ENCODE assay signal across 37 cellular contexts in genomic region chr3:126974756-126975155, GRCh38. TPM values are rescaled to one million over a fixed set of nuclear protein-coding genes. Genes with fewer than 3 reads are reported as not detected.
DNase-seq lines count a peak whose midpoint lies in the region; ATAC-seq, FAIRE-seq and TF ChIP-seq lines count a peak whose summit lies in the region.
"Had no signal": no experiment of that assay in that cellular context is flagged by ENCODE, and none has a peak within 500 bp of the region (broad histone marks: within the 10 kb centered on the region; RNA-seq: fewer than 3 reads in every experiment).

No MANE protein-coding gene starts in this region.

- FAIRE-seq in HepG2 (lab: Jason Lieb, UNC) (no peak), K562 (lab: Jason Lieb, UNC) (no peak)
- FAIRE-seq: A204.1, A549, D721Med had no signal

- TF ChIP-seq RAD21 in HepG2 (CRISPR knock-in tag; IDR thresholded peaks at IDR 0.05) (no peak), K562 (CRISPR knock-in tag; conservative IDR thresholded peaks at IDR 0.05 in 1 of 2, IDR thresholded peaks at IDR 0.05 in 1 of 2) (no peak)

- H3K36me3 Mint-ChIP-seq in stimulated activated naive B cell treated with anti-CD40 and anti-IgM and Interleukin-4, amounts not matched to agents 10 μg/mL and 1 μg/mL and 100 μg/mL, for 72 hours: peaks cover 8 to 13% of the 10 kb centered on the region in 2 donors
- H3K36me3 Mint-ChIP-seq: CD14-positive monocyte; CD8-positive, alpha-beta T cell had no signal

- H3K9ac ChIP-seq in HepG2 (ENCODE audit: insufficient read depth, low read depth, low read length): no peak overlapping the region
- H3K9ac ChIP-seq in K562 (ENCODE audit: insufficient read depth in 1 of 2, low read depth in 2 of 2, low read length in 2 of 2): no peak overlapping the region
- H3K9ac ChIP-seq: BLaER1; BLaER1 treated with 17β-estradiol and CSF1 and Interleukin-3, amounts not matched to agents 10 nM and 100 nM had no signal

- H3K4me2 ChIP-seq in HepG2 (ENCODE audit: low read depth, low read length) (no peak overlapping the region), K562 (ENCODE audit: insufficient read depth, low read length) (no peak overlapping the region)
- H3K4me2 ChIP-seq: A549; BLaER1; BLaER1 treated with 17β-estradiol and CSF1 and Interleukin-3, amounts not matched to agents 10 nM and 100 nM had no signal

- H3K27ac ChIP-seq in HepG2 (ENCODE audit: extremely low read length, insufficient read depth, low read length) (no peak overlapping the region), right lobe of liver (no peak overlapping the region), HEK293 (ENCODE audit: extremely low read depth, low read depth, low read length) (no peak overlapping the region), K562 (ENCODE audit: extremely low read depth, low read depth, low read length) (no peak overlapping the region), RWPE1 (no peak overlapping the region)
- H3K27ac ChIP-seq: 22Rv1; A549; BLaER1; BLaER1 treated with 17β-estradiol and CSF1 and Interleukin-3, amounts not matched to agents 10 nM and 100 nM; C4-2B had no signal

- H3K27me3 ChIP-seq in HepG2 (ENCODE audit: control insufficient read depth in 1 of 2, insufficient read depth in 2 of 2, low read length in 2 of 2) (peaks cover 4 to 10% of the 10 kb centered on the region in 2 experiments; a peak in 3 of 5 replicates), right lobe of liver (no peaks in the 10 kb centered on the region), K562 (ENCODE audit: control insufficient read depth in 2 of 2, insufficient read depth in 2 of 2, low read length in 2 of 2) (no peaks in the 10 kb centered on the region)
- H3K27me3 ChIP-seq: BE2C, BLaER1 had no signal

- H3K79me2 ChIP-seq in HepG2 (ENCODE audit: insufficient read depth, low read length) (no peaks in the 10 kb centered on the region), K562 (ENCODE audit: control insufficient read depth, insufficient read depth, low read length) (no peaks in the 10 kb centered on the region)

- in situ Hi-C loops in HepG2 (cut with HindIII; ENCODE audit: extremely low pct_ligation_motif_present, low pct_unique_long_range_greater_than_20kb) (loop anchor here (10.0 kb wide), 1 partner anchor 300 kb away; no protein-coding TSS in a partner anchor), K562 (cut with MboI) (loop anchor here (5.0 kb wide), 1 partner anchor 222 kb away; no protein-coding TSS in a partner anchor)

- TF ChIP-seq CTCF in HepG2 (CRISPR knock-in tag; IDR thresholded peaks at IDR 0.05) (no peak), right lobe of liver (IDR thresholded peaks at IDR 0.05) (no peak), HEK293 (tag by site-specific recombination; IDR thresholded peaks at IDR 0.05) (no peak), K562 (IDR thresholded peaks at IDR 0.05 in 2 of 3, conservative IDR thresholded peaks at IDR 0.05 in 1 of 3; ENCODE audit: insufficient read depth in 2 of 3, low read depth in 1 of 3, low read length in 3 of 3) (no peak), RWPE1 (conservative IDR thresholded peaks at IDR 0.05; ENCODE audit: low read depth) (no peak)

- no peak overlapping the region for H3K4me3 Mint-ChIP-seq in stimulated activated naive B cell treated with anti-CD40 and anti-IgM and Interleukin-4, amounts not matched to agents 10 μg/mL and 1 μg/mL and 100 μg/mL, for 72 hours
- H3K4me3 Mint-ChIP-seq: B cell; CD14-positive monocyte; CD4-positive, alpha-beta memory T cell; CD4-positive, alpha-beta T cell; CD4-positive, CD25-positive, alpha-beta regulatory T cell; CD8-positive, alpha-beta memory T cell; CD8-positive, alpha-beta T cell had no signal

- 0% methylated on average over 3 of the region's 3 CpGs for WGBS in HepG2 (ENCODE audit: low lambda C conversion rate)
- 32% methylated on average over 3 of the region's 3 CpGs for WGBS in right lobe of liver (ENCODE audit: insufficient coverage, low coverage, low lambda C conversion rate, missing lambda C conversion rate)
- 10% methylated on average over 3 of the region's 3 CpGs for WGBS in K562 (ENCODE audit: insufficient coverage, low coverage, missing lambda C conversion rate)

- H3K4me3 ChIP-seq in HepG2 (replicated peaks in 1 of 3; ENCODE audit: insufficient read depth in 1 of 3, low read depth in 2 of 3, low read length in 3 of 3): no peak overlapping the region
- no peak overlapping the region for H3K4me3 ChIP-seq in right lobe of liver
- no peak overlapping the region for H3K4me3 ChIP-seq in HEK293 (ENCODE audit: low read depth, low read length)
- H3K4me3 ChIP-seq in K562: no peak overlapping the region
- H3K4me3 ChIP-seq: A549; BLaER1; BLaER1 treated with 17β-estradiol and CSF1 and Interleukin-3, amounts not matched to agents 10 nM and 100 nM had no signal

- no peak for DNase-seq in HepG2 (ENCODE audit: low spot score)
- DNase-seq in right lobe of liver: no peak
- no peak for DNase-seq in K562 (ENCODE audit: extremely low read depth in 1 of 4, low spot score in 3 of 4)
- DNase-seq in stimulated activated naive B cell treated with anti-CD40 and anti-IgM and Interleukin-4, amounts not matched to agents 10 μg/mL and 1 μg/mL and 100 μg/mL, for 72 hours: no peak
- DNase-seq in RWPE1 (ENCODE audit: low spot score): no peak
- DNase-seq in inferior parietal cortex (ENCODE audit: extremely low spot score): no peak
- DNase-seq: 8988T; ACHN; AML-193; BE2C; C1 segment of cervical spinal cord; Caco-2; Calu3; CD4-positive, alpha-beta memory T cell; CD4-positive, alpha-beta T cell; CD4-positive, CD25-positive, alpha-beta regulatory T cell; CD8-positive, alpha-beta memory T cell; CD8-positive, alpha-beta T cell; COR-L47; DMS 273 treated with DMSO at 0.1 percent for 48 hours; DMS153; DMS53; DMS79; DMS79 treated with DMSO at 0.1 percent for 48 hours; DND-41; EL had no signal

- peaks cover 12 to 15% of the 10 kb centered on the region in 2 donors for H3K9me3 Mint-ChIP-seq in stimulated activated naive B cell treated with anti-CD40 and anti-IgM and Interleukin-4, amounts not matched to agents 10 μg/mL and 1 μg/mL and 100 μg/mL, for 72 hours

- H4K20me1 ChIP-seq in HepG2 (ENCODE audit: insufficient read depth, low read length) (no peaks in the 10 kb centered on the region), K562 (replicated peaks; ENCODE audit: control insufficient read depth, insufficient read depth, low read length) (no peaks in the 10 kb centered on the region)
- H4K20me1 ChIP-seq: BLaER1 had no signal

- peaks cover 14% of the 10 kb centered on the region for H3K4me1 ChIP-seq in HepG2 (ENCODE audit: insufficient read depth, low read length)
- no peaks in the 10 kb centered on the region for H3K4me1 ChIP-seq in right lobe of liver
- H3K4me1 ChIP-seq in HEK293 (ENCODE audit: control insufficient read depth, insufficient read depth, low read length): no peaks in the 10 kb centered on the region
- peaks cover 0 to 9% of the 10 kb centered on the region in 2 experiments; a peak in 4 of 5 replicates for H3K4me1 ChIP-seq in K562 (replicated peaks in 1 of 2; ENCODE audit: control insufficient read depth in 2 of 2, insufficient read depth in 2 of 2, low read length in 2 of 2)
- H3K4me1 ChIP-seq: Caco-2 had no signal

- no peak for TF ChIP-seq POLR2A in HepG2 (IDR thresholded peaks at IDR 0.05; ENCODE audit: insufficient read depth in 1 of 2, low read depth in 2 of 2, low read length in 2 of 2)
- TF ChIP-seq POLR2A in right lobe of liver (IDR thresholded peaks at IDR 0.05): no peak
- TF ChIP-seq POLR2A in K562 (conservative IDR thresholded peaks at IDR 0.05): no peak

- H2AFZ ChIP-seq in HepG2 (ENCODE audit: low read length): no peak overlapping the region
- no peak overlapping the region for H2AFZ ChIP-seq in K562 (ENCODE audit: low read depth, low read length)

- CTCF ChIA-PET in HepG2 (lab: Yijun Ruan, JAX; ENCODE audit: low intra/inter-chr PET ratio, low total read pairs): no interaction called here
- CTCF ChIA-PET in HEK293 (lab: Yijun Ruan, JAX): interaction anchor here (1.2 kb wide), 1 partner anchor 47 kb away, joined by 3 read pairs; no protein-coding TSS in a partner anchor
- CTCF ChIA-PET in K562 (lab: Yijun Ruan, JAX; ENCODE audit: low intra/inter-chr PET ratio): no interaction called here
- CTCF ChIA-PET in RWPE1 (lab: Yijun Ruan, JAX): no interaction called here

- BruUV-seq in HepG2 (replicated peaks; lab: Mats Ljungman, UMichigan): no TSS peak
- BruUV-seq in K562 (replicated peaks; lab: Mats Ljungman, UMichigan): no TSS peak

- H3K27me3 Mint-ChIP-seq in stimulated activated naive B cell treated with anti-CD40 and anti-IgM and Interleukin-4, amounts not matched to agents 10 μg/mL and 1 μg/mL and 100 μg/mL, for 72 hours: peaks cover 16 to 63% of the 10 kb centered on the region in 2 donors

- H3K4me1 Mint-ChIP-seq in stimulated activated naive B cell treated with anti-CD40 and anti-IgM and Interleukin-4, amounts not matched to agents 10 μg/mL and 1 μg/mL and 100 μg/mL, for 72 hours: peaks cover 21 to 25% of the 10 kb centered on the region in 2 donors
- H3K4me1 Mint-ChIP-seq: CD4-positive, alpha-beta memory T cell; CD8-positive, alpha-beta memory T cell had no signal

- peak overlapping the region; percentile 32 for H3K27ac Mint-ChIP-seq in stimulated activated naive B cell treated with anti-CD40 and anti-IgM and Interleukin-4, amounts not matched to agents 10 μg/mL and 1 μg/mL and 100 μg/mL, for 72 hours
- H3K27ac Mint-ChIP-seq: B cell; CD14-positive monocyte; CD4-positive, alpha-beta memory T cell; CD4-positive, alpha-beta T cell; CD8-positive, alpha-beta T cell had no signal

- ATAC-seq in HepG2 (no peak), right lobe of liver (no peak), K562 (no peak), GM18867 (IDR thresholded peaks at IDR 0.05; ENCODE audit: unreplicated experiment) (no peak)
- no peak for ATAC-seq in stimulated activated naive B cell treated with anti-CD40 and anti-IgM and Interleukin-4, amounts not matched to agents 10 μg/mL and 1 μg/mL and 100 μg/mL, for 72 hours (replicated peaks)
- ATAC-seq: A549; CD8-positive, alpha-beta T cell had no signal

- no peaks in the 10 kb centered on the region for H3K9me1 ChIP-seq in K562 (ENCODE audit: control insufficient read depth, insufficient read depth, low read length)

- H3K9me3 ChIP-seq in HepG2 (ENCODE audit: low read length) (peaks cover 7% of the 10 kb centered on the region), right lobe of liver (no peaks in the 10 kb centered on the region), HEK293 (ENCODE audit: control insufficient read depth, insufficient read depth, low read depth, low read length) (no peaks in the 10 kb centered on the region), K562 (replicated peaks; ENCODE audit: control insufficient read depth, insufficient read depth, low read depth, low read length) (peaks cover 5% of the 10 kb centered on the region; the same call in 1 of the 2 replicates)
- H3K9me3 ChIP-seq: BE2C had no signal

- POLR2A ChIA-PET in HepG2 (lab: Yijun Ruan, JAX): no interaction called here
- POLR2A ChIA-PET in HEK293 (lab: Yijun Ruan, JAX): no interaction called here
- POLR2A ChIA-PET in K562 (lab: Yijun Ruan, JAX): no interaction called here
- POLR2A ChIA-PET in RWPE1 (lab: Yijun Ruan, JAX; ENCODE audit: low non-redundant PET): no interaction called here

- H3K36me3 ChIP-seq in HepG2 (replicated peaks in 1 of 2; ENCODE audit: control insufficient read depth in 1 of 2, insufficient read depth in 2 of 2, low read length in 2 of 2) (no peaks in the 10 kb centered on the region), right lobe of liver (no peaks in the 10 kb centered on the region), HEK293 (ENCODE audit: control insufficient read depth in 2 of 2, insufficient read depth in 1 of 2, low read length in 2 of 2) (no peaks in the 10 kb centered on the region), K562 (ENCODE audit: control insufficient read depth, insufficient read depth, low read length) (no peaks in the 10 kb centered on the region)
- H3K36me3 ChIP-seq: BE2C, BLaER1 had no signal

- intact Hi-C loops in HepG2 (cut with micrococcal nuclease; ENCODE audit: unreplicated experiment): no loop called here
- intact Hi-C loops in right lobe of liver (cut with DNase I): no loop called here
- intact Hi-C loops in K562 (cut with micrococcal nuclease): no loop called here

- no peak for TF ChIP-seq EP300 in HepG2 (IDR thresholded peaks at IDR 0.05; ENCODE audit: low read depth in 2 of 2, low read length in 2 of 2)
- TF ChIP-seq EP300 in HepG2 (CRISPR knock-in tag; IDR thresholded peaks at IDR 0.05; ENCODE audit: borderline replicate concordance): no peak
- no peak for TF ChIP-seq EP300 in K562 (IDR thresholded peaks at IDR 0.05; ENCODE audit: low read length)

RNA-seq across cellular contexts. Expression of gene PLXNA1, which starts 8.2 kb away (rescaled TPM):
- 8.5 and 16.6 TPM in 2 replicates for total RNA-seq in HepG2 (2016; rRNA removed; fragmentation: Illumina TruSeq; extraction: Trizol)
- total RNA-seq in HepG2 (2016; cell fraction: cytosol; rRNA removed; fragmentation: Illumina TruSeq; extraction: Trizol; ENCODE audit: low read depth): 1.1 TPM in 2 replicates
- 7.0 and 17.7 TPM in 2 replicates for total RNA-seq in HepG2 (2016; cell fraction: insoluble cytoplasmic fraction; rRNA removed; fragmentation: Illumina TruSeq; extraction: Trizol)
- 4.5 and 5.2 TPM in 2 replicates for total RNA-seq in HepG2 (2016; cell fraction: membrane; rRNA removed; fragmentation: Illumina TruSeq; extraction: Trizol)
- total RNA-seq in HepG2 (2016; cell fraction: nucleus; rRNA removed; fragmentation: Illumina TruSeq; extraction: Trizol): 21.4 and 25.4 TPM in 2 replicates
- polyA plus RNA-seq in HepG2 (2011; rRNA removed): 18.2 and 29.9 TPM in 2 replicates
- 11.5 and 17.1 TPM in 2 replicates for polyA plus RNA-seq in HepG2 (2011; cell fraction: cytosol; rRNA removed)
- 87.4 and 104 TPM in 2 replicates for polyA plus RNA-seq in HepG2 (2011; cell fraction: nucleus; rRNA removed)
- 12.1 and 17.5 TPM in 2 replicates for polyA plus RNA-seq in HepG2 (2012)
- polyA plus RNA-seq in HepG2 (2016; cell fraction: cytosol; fragmentation: Illumina TruSeq; extraction: Trizol; ENCODE audit: low read depth): 0.60 and 0.61 TPM in 2 replicates
- 4.2 and 7.1 TPM in 2 replicates for polyA plus RNA-seq in HepG2 (2016; cell fraction: insoluble cytoplasmic fraction; fragmentation: Illumina TruSeq; extraction: Trizol; ENCODE audit: low read depth)
- polyA plus RNA-seq in HepG2 (2016; cell fraction: membrane; fragmentation: Illumina TruSeq; extraction: Trizol; ENCODE audit: low read depth): 1.3 and 3.0 TPM in 2 replicates
- 40.0 and 50.7 TPM in 2 replicates for polyA plus RNA-seq in HepG2 (2016; cell fraction: nucleus; fragmentation: Illumina TruSeq; extraction: Trizol; ENCODE audit: insufficient read depth, low read depth)
- 45.3 and 67.9 TPM in 2 replicates for polyA minus RNA-seq in HepG2 (2011; rRNA and poly(A)+ RNA removed; ENCODE audit: low replicate concordance)
- polyA minus RNA-seq in HepG2 (2011; cell fraction: cytosol; rRNA and poly(A)+ RNA removed): 16.4 and 17.6 TPM in 2 replicates
- 24.8 and 26.2 TPM in 2 replicates for polyA minus RNA-seq in HepG2 (2011; cell fraction: nucleus; rRNA and poly(A)+ RNA removed)
- 1 to 10 TPM; 2.0 to 8.7 (median 5.6) TPM for total RNA-seq in right lobe of liver
- 126 and 340 TPM in 2 replicates for total RNA-seq in K562 (2011; cell fraction: chromatin; rRNA removed; ENCODE audit: low replicate concordance)
- 201 and 257 TPM in 2 replicates for total RNA-seq in K562 (2011; cell fraction: nucleolus; rRNA removed)
- total RNA-seq in K562 (2011; cell fraction: nucleoplasm; rRNA removed): 135 and 137 TPM in 2 replicates
- 25.7 and 29.7 TPM in 2 replicates for total RNA-seq in K562 (2014; rRNA removed)
- total RNA-seq in K562 (2014; rRNA removed; fragmentation: Illumina TruSeq; extraction: Trizol): 11.4 and 14.0 TPM in 2 replicates
- total RNA-seq in K562 (2015; rRNA removed; fragmentation: Illumina TruSeq; extraction: Trizol): 14.4 and 15.6 TPM in 2 replicates
- 49.3 and 59.9 TPM in 2 replicates for total RNA-seq in K562 (2021)
- 39.2 and 54.7 TPM in 2 replicates for polyA plus RNA-seq in K562 (2011; rRNA removed)
- polyA plus RNA-seq in K562 (2011; cell fraction: cytosol; rRNA removed): 30.3 and 79.8 TPM in 2 replicates
- 230 and 364 TPM in 2 replicates for polyA plus RNA-seq in K562 (2011; cell fraction: nucleus; rRNA removed)
- 30.0 and 54.1 TPM in 2 replicates for polyA plus RNA-seq in K562 (2012)
- 16.8 and 30.4 TPM in 2 replicates for polyA plus RNA-seq in K562 (2014; fragmentation: Illumina TruSeq; extraction: Trizol)
- under 1 TPM; 0.23 to 0.35 TPM for polyA plus RNA-seq in K562 (2014; fragmentation: Nextera tagmentation; extraction: Ambion mirVana)
- polyA plus RNA-seq in K562 (2014; rRNA removed): 32.3 and 37.7 TPM in 2 replicates
- polyA minus RNA-seq in K562 (2011; rRNA and poly(A)+ RNA removed): 37.0 and 87.9 TPM in 2 replicates
- 46.9 and 52.1 TPM in 2 replicates for polyA minus RNA-seq in K562 (2011; cell fraction: cytosol; rRNA and poly(A)+ RNA removed)
- polyA minus RNA-seq in K562 (2011; cell fraction: nucleus; rRNA and poly(A)+ RNA removed): 79.0 and 94.2 TPM in 2 replicates
- polyA plus RNA-seq: CD14-positive monocyte had no signal

Comparison
In these comparisons a context has a peak if more than half of its experiments do, and no peak if none do; other contexts are left out.
1. Of the 241 proteins assayed by ChIP-seq in both HepG2 and K562: peak only in HepG2: none; only in K562: none; in both: ZFP1; in neither: 239; mixed calls (peak in some experiments, not most) for 1.